In genomic region chr5:150253416-150254208, GRCh38 we compare ENCODE assay signal across 19 cellular contexts. TPM values are rescaled to one million over a fixed set of nuclear protein-coding genes. Genes with fewer than 3 reads are reported as not detected.
DNase-seq lines count a peak whose midpoint lies in the region; ATAC-seq and TF ChIP-seq lines count a peak whose summit lies in the region.
"Had no signal": no experiment of that assay in that cellular context is flagged by ENCODE, and none has a peak within 500 bp of the region (broad histone marks: within the 10 kb centered on the region; RNA-seq: fewer than 3 reads in every experiment).

No MANE protein-coding gene starts in this region.

- no peaks in the 10 kb centered on the region for H4K20me1 ChIP-seq in BLaER1

- no peak overlapping the region for H3K4me3 Mint-ChIP-seq in endothelial cell (ENCODE audit: unreplicated experiment)
- no peak overlapping the region for H3K4me3 Mint-ChIP-seq in activated CD8-positive, alpha-beta memory T cell treated with anti-CD3 and anti-CD28 coated beads, Interleukin-2, amount 10 ng/mL, durations not matched to agents 7 days and 5 days
- H3K4me3 Mint-ChIP-seq: CD4-positive, alpha-beta memory T cell had no signal

- intact Hi-C loops in upper lobe of right lung (cut with DNase I), result no loop called here

- H3K36me3 ChIP-seq in BLaER1 (no peaks in the 10 kb centered on the region), WERI-Rb-1 (no peaks in the 10 kb centered on the region), upper lobe of right lung (no peaks in the 10 kb centered on the region)

- H3K27me3 ChIP-seq in BLaER1, result no peaks in the 10 kb centered on the region
- no peaks in the 10 kb centered on the region for H3K27me3 ChIP-seq in WERI-Rb-1 (ENCODE audit: insufficient read depth, low read depth, severe bottlenecking)
- no peaks in the 10 kb centered on the region for H3K27me3 ChIP-seq in upper lobe of right lung

- H3K36me3 Mint-ChIP-seq in endothelial cell (ENCODE audit: low read depth, unreplicated experiment), result no peaks in the 10 kb centered on the region
- no peaks in the 10 kb centered on the region for H3K36me3 Mint-ChIP-seq in activated CD8-positive, alpha-beta memory T cell treated with anti-CD3 and anti-CD28 coated beads, Interleukin-2, amount 10 ng/mL, durations not matched to agents 7 days and 5 days
- H3K36me3 Mint-ChIP-seq: CD4-positive, alpha-beta memory T cell had no signal

- peak overlapping the region; percentile 2 for H3K27ac Mint-ChIP-seq in endothelial cell (ENCODE audit: unreplicated experiment)
- H3K27ac Mint-ChIP-seq in activated CD8-positive, alpha-beta memory T cell treated with anti-CD3 and anti-CD28 coated beads, Interleukin-2, amount 10 ng/mL, durations not matched to agents 7 days and 5 days, result no peak overlapping the region

- H3K27ac ChIP-seq in BLaER1 (peak overlapping the region; percentile 71), WERI-Rb-1 (peak overlapping the region; percentile 69), upper lobe of right lung (no peak overlapping the region)

- no peak for DNase-seq in WERI-Rb-1
- DNase-seq in endothelial cell (ENCODE audit: low spot score), result no peak
- no peak for DNase-seq in activated CD8-positive, alpha-beta memory T cell treated with anti-CD3 and anti-CD28 coated beads, Interleukin-2, amount 10 ng/mL, durations not matched to agents 7 days and 5 days
- DNase-seq in upper lobe of right lung, result no peak
- DNase-seq: AML-193; CD4-positive, alpha-beta memory T cell; DMS79; GDM1; NCI-H1092; NCI-H1694 treated with DMSO at 0.1 percent for 48 hours; SK-N-SH had no signal

- peaks cover 10% of the 10 kb centered on the region for H3K27me3 Mint-ChIP-seq in endothelial cell (ENCODE audit: unreplicated experiment)
- H3K27me3 Mint-ChIP-seq in activated CD8-positive, alpha-beta memory T cell treated with anti-CD3 and anti-CD28 coated beads, Interleukin-2, amount 10 ng/mL, durations not matched to agents 7 days and 5 days, result no peaks in the 10 kb centered on the region

- no peaks in the 10 kb centered on the region for H3K9me3 Mint-ChIP-seq in endothelial cell (ENCODE audit: unreplicated experiment)
- no peaks in the 10 kb centered on the region for H3K9me3 Mint-ChIP-seq in activated CD8-positive, alpha-beta memory T cell treated with anti-CD3 and anti-CD28 coated beads, Interleukin-2, amount 10 ng/mL, durations not matched to agents 7 days and 5 days (ENCODE audit: low read depth)
- H3K9me3 Mint-ChIP-seq: CD4-positive, alpha-beta memory T cell had no signal

- peaks cover 11% of the 10 kb centered on the region for H3K4me1 Mint-ChIP-seq in endothelial cell (ENCODE audit: unreplicated experiment)
- no peaks in the 10 kb centered on the region for H3K4me1 Mint-ChIP-seq in activated CD8-positive, alpha-beta memory T cell treated with anti-CD3 and anti-CD28 coated beads, Interleukin-2, amount 10 ng/mL, durations not matched to agents 7 days and 5 days
- H3K4me1 Mint-ChIP-seq: CD4-positive, alpha-beta memory T cell had no signal

- H3K4me3 ChIP-seq in BLaER1, result no peak overlapping the region; the same call in 1 of the 2 replicates
- H3K4me3 ChIP-seq in WERI-Rb-1 (ENCODE audit: low read depth, low read length), result no peak overlapping the region
- no peak overlapping the region for H3K4me3 ChIP-seq in upper lobe of right lung

- H3K9me3 ChIP-seq in BLaER1, result no peaks in the 10 kb centered on the region
- H3K9me3 ChIP-seq in WERI-Rb-1 (ENCODE audit: severe bottlenecking), result no peaks in the 10 kb centered on the region
- H3K9me3 ChIP-seq in upper lobe of right lung, result no peaks in the 10 kb centered on the region
- H3K9me3 ChIP-seq: SK-N-SH had no signal

- H3K9ac ChIP-seq in BLaER1, result peak overlapping the region; percentile 67
- H3K9ac ChIP-seq: SK-N-SH had no signal

- ATAC-seq in HG02870 (IDR thresholded peaks at IDR 0.05; ENCODE audit: unreplicated experiment) (no peak), GM19452 (IDR thresholded peaks at IDR 0.05; ENCODE audit: unreplicated experiment) (no peak), upper lobe of right lung (no peak)
- no peak for ATAC-seq in activated CD8-positive, alpha-beta memory T cell treated with anti-CD3 and anti-CD28 coated beads, Interleukin-2, amount 10 ng/mL, durations not matched to agents 7 days and 5 days
- ATAC-seq: HCT116, Panc1, Right ventricle myocardium inferior had no signal

- CTCF ChIA-PET in activated CD8-positive, alpha-beta memory T cell treated with anti-CD3 and anti-CD28 coated beads, Interleukin-2, amount 10 ng/mL, durations not matched to agents 7 days and 5 days (lab: Charles Lee), result no interaction called here

- TF ChIP-seq CTCF in GM12872 (IDR thresholded peaks at IDR 0.05; ENCODE audit: insufficient read depth, low read depth, low read length) (0 out of 3 replicates have a peak, but pooled peaks have one; percentile 10), WERI-Rb-1 (IDR thresholded peaks at IDR 0.05; ENCODE audit: low read depth, low read length) (no peak), endothelial cell (IDR thresholded peaks at IDR 0.05; ENCODE audit: unreplicated experiment) (no peak), upper lobe of right lung (IDR thresholded peaks at IDR 0.05) (no peak)

- peak overlapping the region; percentile 85 for H3K4me2 ChIP-seq in BLaER1
- H3K4me2 ChIP-seq: SK-N-SH had no signal

- H3K4me1 ChIP-seq in BLaER1 (peaks cover 73% of the 10 kb centered on the region), upper lobe of right lung (no peaks in the 10 kb centered on the region)

RNA-seq across cellular contexts. Expression of gene CAMK2A, which starts 36.0 kb away (rescaled TPM):
- 1.1 TPM for total RNA-seq in endothelial cell (ENCODE audit: unreplicated experiment)
- total RNA-seq in activated CD8-positive, alpha-beta memory T cell treated with anti-CD3 and anti-CD28 coated beads, Interleukin-2, amount 10 ng/mL, durations not matched to agents 7 days and 5 days, result not detected
- 1.5 TPM for total RNA-seq in upper lobe of right lung
- total RNA-seq: CD4-positive, alpha-beta memory T cell; NCI-H460 had no signal

RNA-seq across cellular contexts. Expression of gene ARSI, which starts 49.1 kb away (rescaled TPM):
- 3.8 TPM for total RNA-seq in endothelial cell (ENCODE audit: unreplicated experiment)
- total RNA-seq in activated CD8-positive, alpha-beta memory T cell treated with anti-CD3 and anti-CD28 coated beads, Interleukin-2, amount 10 ng/mL, durations not matched to agents 7 days and 5 days, result not detected
- 4.0 TPM for total RNA-seq in upper lobe of right lung
- total RNA-seq: CD4-positive, alpha-beta memory T cell had no signal
